In the genomic region with DNA sequence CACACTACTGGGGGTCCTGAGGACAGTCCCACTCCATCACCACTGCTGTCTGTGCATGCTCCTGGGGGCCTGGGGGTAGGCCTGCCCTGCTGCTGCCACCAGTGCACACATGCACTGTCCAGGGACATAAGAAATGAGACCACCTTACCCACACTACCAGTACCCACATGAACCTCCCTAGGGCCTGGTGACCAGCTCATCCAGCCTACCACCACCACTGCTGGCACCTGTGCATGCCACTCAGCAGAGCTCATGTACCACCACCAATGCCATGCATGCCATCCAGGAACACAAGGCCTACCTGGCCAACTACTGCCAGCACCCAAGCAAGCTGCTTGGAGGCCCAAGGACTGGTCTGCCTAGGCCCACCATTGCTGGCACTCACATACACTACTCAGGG, we compare ENCODE assay signal across 19 cellular contexts.
DNase-seq lines count a peak whose midpoint lies in the region; ATAC-seq and TF ChIP-seq lines count a peak whose summit lies in the region.
"Had no signal": no experiment of that assay in that cellular context is flagged by ENCODE, and none has a peak within 500 bp of the region (broad histone marks: within the 10 kb centered on the region; RNA-seq: fewer than 3 reads in every experiment).

No MANE protein-coding gene starts in this region.

- peaks cover 8% of the 10 kb centered on the region for H3K36me3 Mint-ChIP-seq in natural killer cell treated with Interleukin-12 subunit alpha and Interleukin-12 subunit beta and Interleukin-15 and Interleukin-18, amount 100 ng/mL, for 72 hours
- peaks cover 7% of the 10 kb centered on the region for H3K36me3 Mint-ChIP-seq in natural killer cell
- H3K36me3 Mint-ChIP-seq: CD8-positive, alpha-beta T cell had no signal

- H3K27ac Mint-ChIP-seq in natural killer cell treated with Interleukin-12 subunit alpha and Interleukin-12 subunit beta and Interleukin-15 and Interleukin-18, amount 100 ng/mL, for 72 hours, result no peak overlapping the region
- H3K27ac Mint-ChIP-seq in natural killer cell, result no peak overlapping the region
- H3K27ac Mint-ChIP-seq: B cell; CD8-positive, alpha-beta T cell; HFFc6 had no signal

- no peaks in the 10 kb centered on the region for H3K27me3 ChIP-seq in upper lobe of right lung
- H3K27me3 ChIP-seq: BLaER1 treated with 17β-estradiol and CSF1 and Interleukin-3, amounts not matched to agents 10 nM and 100 nM had no signal

- no peaks in the 10 kb centered on the region for H3K9me3 ChIP-seq in upper lobe of right lung

- no peak overlapping the region for H3K4me3 Mint-ChIP-seq in natural killer cell treated with Interleukin-12 subunit alpha and Interleukin-12 subunit beta and Interleukin-15 and Interleukin-18, amount 100 ng/mL, for 72 hours
- no peak overlapping the region for H3K4me3 Mint-ChIP-seq in natural killer cell
- H3K4me3 Mint-ChIP-seq: B cell; CD8-positive, alpha-beta T cell; HFFc6 had no signal

- intact Hi-C loops in natural killer cell (cut with micrococcal nuclease), result no loop called here
- intact Hi-C loops in posterior vena cava (cut with DNase I), result no loop called here
- intact Hi-C loops in upper lobe of right lung (cut with DNase I), result no loop called here

- no peaks in the 10 kb centered on the region for H3K4me1 Mint-ChIP-seq in natural killer cell treated with Interleukin-12 subunit alpha and Interleukin-12 subunit beta and Interleukin-15 and Interleukin-18, amount 100 ng/mL, for 72 hours (ENCODE audit: low read depth in 2 of 2)
- no peaks in the 10 kb centered on the region for H3K4me1 Mint-ChIP-seq in natural killer cell
- H3K4me1 Mint-ChIP-seq: B cell had no signal

- TF ChIP-seq CTCF in natural killer cell (IDR thresholded peaks at IDR 0.05) (no peak), upper lobe of right lung (IDR thresholded peaks at IDR 0.05) (no peak)

- peaks cover 0 to 3% of the 10 kb centered on the region in 2 donors for H3K27me3 Mint-ChIP-seq in natural killer cell treated with Interleukin-12 subunit alpha and Interleukin-12 subunit beta and Interleukin-15 and Interleukin-18, amount 100 ng/mL, for 72 hours
- H3K27me3 Mint-ChIP-seq in natural killer cell (ENCODE audit: low read depth in 2 of 2), result peaks cover 0 to 2% of the 10 kb centered on the region in 2 donors
- H3K27me3 Mint-ChIP-seq: B cell had no signal

- H3K9me3 Mint-ChIP-seq in natural killer cell treated with Interleukin-12 subunit alpha and Interleukin-12 subunit beta and Interleukin-15 and Interleukin-18, amount 100 ng/mL, for 72 hours, result peaks cover 6% of the 10 kb centered on the region
- H3K9me3 Mint-ChIP-seq in natural killer cell, result peaks cover 2 to 9% of the 10 kb centered on the region in 2 donors
- H3K9me3 Mint-ChIP-seq: HFFc6 had no signal

- no peak overlapping the region for H3K27ac ChIP-seq in upper lobe of right lung
- H3K27ac ChIP-seq: BLaER1 treated with 17β-estradiol and CSF1 and Interleukin-3, amounts not matched to agents 10 nM and 100 nM had no signal

- DNase-seq in natural killer cell treated with Interleukin-12 subunit alpha and Interleukin-12 subunit beta and Interleukin-15 and Interleukin-18, amount 100 ng/mL, for 72 hours (ENCODE audit: low spot score), result no peak
- no peak for DNase-seq in natural killer cell
- DNase-seq in posterior vena cava (ENCODE audit: low spot score), result peak; percentile 38
- DNase-seq in upper lobe of right lung, result no peak
- no peak for DNase-seq in HT-29 (ENCODE audit: low spot score)
- DNase-seq in NCI-H226, result no peak
- DNase-seq in activated T-cell treated with anti-CD3 and anti-CD28 coated beads for 4 hours, result no peak
- DNase-seq: 8988T; Calu3; CD8-positive, alpha-beta T cell; DMS79 treated with DMSO at 0.1 percent for 48 hours; GF-D8; GOT3; H7; HFFc6 had no signal

- no peaks in the 10 kb centered on the region for H3K36me3 ChIP-seq in upper lobe of right lung
- H3K36me3 ChIP-seq: BLaER1 treated with 17β-estradiol and CSF1 and Interleukin-3, amounts not matched to agents 10 nM and 100 nM had no signal

- H3K4me1 ChIP-seq in upper lobe of right lung, result no peaks in the 10 kb centered on the region
- H3K4me1 ChIP-seq: BLaER1 treated with 17β-estradiol and CSF1 and Interleukin-3, amounts not matched to agents 10 nM and 100 nM had no signal

- no peak overlapping the region for H3K4me3 ChIP-seq in upper lobe of right lung
- H3K4me3 ChIP-seq: BLaER1 treated with 17β-estradiol and CSF1 and Interleukin-3, amounts not matched to agents 10 nM and 100 nM had no signal

- ATAC-seq in natural killer cell treated with Interleukin-12 subunit alpha and Interleukin-12 subunit beta and Interleukin-15 and Interleukin-18, amount 100 ng/mL, for 72 hours, result peak; percentile 49 to 59
- ATAC-seq in natural killer cell (no peak), upper lobe of right lung (peak; percentile 29)
- ATAC-seq: CD8-positive, alpha-beta T cell; HCT116; HepG2 had no signal

Comparison
In these comparisons a context has a peak if more than half of its experiments do, and no peak if none do; other contexts are left out.
1. ATAC-seq: peak in natural killer cell treated with Interleukin-12 subunit alpha and Interleukin-12 subunit beta and Interleukin-15 and Interleukin-18, amount 100 ng/mL, for 72 hours (2 of 2) and upper lobe of right lung (single experiment); none in natural killer cell (0 of 3).